24 cellular contexts compared by ENCODE assay signal in genomic region chr4:66567551-66567950, GRCh38.
"Had no signal": no experiment of that assay in that cellular context is flagged by ENCODE, and none has a peak within 500 bp of the region (broad histone marks: within the 10 kb centered on the region; RNA-seq: fewer than 3 reads in every experiment).

No MANE protein-coding gene starts in this region.

- H3K27ac ChIP-seq: esophagus muscularis mucosa, gastroesophageal sphincter, left ventricle myocardium inferior, ovary, prostate gland, spleen, testis, vagina had no signal

- H3K4me1 ChIP-seq: gastroesophageal sphincter, left ventricle myocardium inferior, prostate gland, spleen, testis had no signal

- H3K9me3 ChIP-seq: esophagus muscularis mucosa, gastroesophageal sphincter, ovary, prostate gland, spleen, testis, vagina had no signal

- DNase-seq: activated CD4-positive, alpha-beta T cell treated with anti-CD3 and anti-CD28 coated beads, Interleukin-2, amount 50 U/mL, for 1 hour; activated CD4-positive, CD25-positive, alpha-beta regulatory T cell treated with anti-CD3 and anti-CD28 coated beads, Interleukin-2, amount 50 U/mL, for 72 hours; activated CD8-positive, alpha-beta T cell treated with anti-CD3 and anti-CD28 coated beads, Interleukin-2, amount 10 ng/mL, durations not matched to agents 7 days and 5 days; activated gamma-delta T cell treated with Interleukin-2 at 50 U/mL for 16 hours; activated T-cell treated with anti-CD3 and anti-CD28 coated beads, Interleukin-2, amount 50 U/mL, for 1 hour; aorta; brain microvascular endothelial cell; caudate nucleus; effector memory CD4-positive, alpha-beta T cell; head of caudate nucleus; hypothalamus; left ventricle myocardium inferior; midbrain; natural killer cell; ovary; spleen; stimulated activated CD4-positive, alpha-beta T cell treated with anti-CD3 and anti-CD28 coated beads, Interleukin-4, amount 100 ng/mL, for 1 hour; stimulated activated naive CD4-positive, alpha-beta T cell; testis had no signal

- ATAC-seq: activated CD8-positive, alpha-beta T cell treated with anti-CD3 and anti-CD28 coated beads, Interleukin-2, amount 10 ng/mL, durations not matched to agents 7 days and 5 days; gastroesophageal sphincter; natural killer cell had no signal

- H3K36me3 ChIP-seq: brain microvascular endothelial cell, esophagus muscularis mucosa, gastroesophageal sphincter, left ventricle myocardium inferior, ovary, prostate gland, spleen, vagina had no signal

- H3K4me3 ChIP-seq: esophagus muscularis mucosa, gastroesophageal sphincter, left ventricle myocardium inferior, ovary, prostate gland, spleen, testis, vagina had no signal

- FAIRE-seq: endothelial cell of umbilical vein had no signal

- H3K27me3 ChIP-seq: brain microvascular endothelial cell, esophagus muscularis mucosa, gastroesophageal sphincter, ovary, spleen, testis, vagina had no signal
